9 cellular contexts compared by ENCODE assay signal in genomic region chr12:1575287-1575798, GRCh38. TPM values are rescaled to one million over a fixed set of nuclear protein-coding genes. Genes with fewer than 3 reads are reported as not detected.
DNase-seq lines count a peak whose midpoint lies in the region; ATAC-seq, FAIRE-seq and TF ChIP-seq lines count a peak whose summit lies in the region.
"Had no signal": no experiment of that assay in that cellular context is flagged by ENCODE, and none has a peak within 500 bp of the region (broad histone marks: within the 10 kb centered on the region; RNA-seq: fewer than 3 reads in every experiment).

No MANE protein-coding gene starts in this region.

- no peak for TF ChIP-seq RAD21 in SK-N-SH (IDR thresholded peaks at IDR 0.05; ENCODE audit: low read length)

- H3K4me2 ChIP-seq in SK-N-SH: peak overlapping the region; percentile 77

- H3K9ac ChIP-seq in SK-N-SH: no peak overlapping the region

- H3K4me1 ChIP-seq in SK-N-SH (ENCODE audit: control insufficient read depth in 1 of 2, insufficient read depth in 2 of 2, low read depth in 1 of 2, low read length in 1 of 2): peaks cover 21 to 30% of the 10 kb centered on the region in 2 experiments; a peak in 3 of 4 replicates
- H3K4me1 ChIP-seq in foreskin keratinocyte: no peaks in the 10 kb centered on the region
- H3K4me1 ChIP-seq in pancreas: peaks cover 9 to 23% (median 21%) of the 10 kb centered on the region in 3 donors
- H3K4me1 ChIP-seq in upper lobe of right lung: peaks cover 14% of the 10 kb centered on the region

- H3K4me3 ChIP-seq in SK-N-SH (ENCODE audit: low read depth in 2 of 2, low read length in 1 of 2) (peak overlapping the region in 1 of 2 experiments; percentile 38; a peak in 1 of 4 replicates), pancreas (no peak overlapping the region), upper lobe of right lung (no peak overlapping the region)

- DNase-seq in DMS53 treated with DMSO at 0.1 percent for 48 hours (lab: John Stamatoyannopoulos, UW; ENCODE audit: unreplicated experiment) (peak; percentile 64), SK-N-SH (peak; percentile 48), foreskin keratinocyte (no peak), pancreas (no peak), upper lobe of right lung (no peak), kidney tubule cell (ENCODE audit: low spot score) (no peak), NCI-H1930 (lab: John Stamatoyannopoulos, UW) (no peak)
- DNase-seq: Caco-2 had no signal

- TF ChIP-seq CTCF in SK-N-SH (IDR thresholded peaks at IDR 0.05) (no peak), foreskin keratinocyte (conservative IDR thresholded peaks at IDR 0.05) (no peak), pancreas (IDR thresholded peaks at IDR 0.05) (no peak), upper lobe of right lung (IDR thresholded peaks at IDR 0.05) (no peak)

- ATAC-seq in foreskin keratinocyte (peak; percentile 26), pancreas (peak; percentile 22 to 58 (median 44)), upper lobe of right lung (no peak), GM21786 (IDR thresholded peaks at IDR 0.05; ENCODE audit: unreplicated experiment) (no peak)

- no peak for FAIRE-seq in pancreas (lab: Jason Lieb, UNC)

- POLR2A ChIA-PET in SK-N-SH (lab: Yijun Ruan, JAX): no interaction called here

- no peak overlapping the region for H2AFZ ChIP-seq in SK-N-SH (ENCODE audit: low read depth)

- H3K9me3 ChIP-seq in SK-N-SH: no peaks in the 10 kb centered on the region
- no peaks in the 10 kb centered on the region for H3K9me3 ChIP-seq in pancreas
- no peaks in the 10 kb centered on the region for H3K9me3 ChIP-seq in upper lobe of right lung
- H3K9me3 ChIP-seq: Caco-2 had no signal

- CTCF ChIA-PET in SK-N-SH (lab: Yijun Ruan, JAX): interaction anchor here (1.1 to 12.2 kb wide), 6 partner anchors 8 to 626 kb away, joined by 3 to 268 read pairs (median 5); partner anchors contain the start of gene RAD52

- no peak for TF ChIP-seq EP300 in SK-N-SH (IDR thresholded peaks at IDR 0.05; ENCODE audit: borderline replicate concordance in 1 of 2, low read depth in 1 of 2, low read length in 1 of 2)

- H3K27ac ChIP-seq in SK-N-SH (ENCODE audit: low read depth in 2 of 2, low read length in 1 of 2) (peak overlapping the region in 1 of 2 experiments; percentile 66; a peak in 2 of 4 replicates), foreskin keratinocyte (peak overlapping the region; percentile 10), pancreas (no peak overlapping the region), upper lobe of right lung (no peak overlapping the region)

- no peaks in the 10 kb centered on the region for H3K36me3 ChIP-seq in SK-N-SH (replicated peaks in 1 of 2; ENCODE audit: control insufficient read depth in 1 of 2, insufficient read depth in 2 of 2, low read length in 1 of 2)
- no peaks in the 10 kb centered on the region for H3K36me3 ChIP-seq in pancreas
- H3K36me3 ChIP-seq in upper lobe of right lung: no peaks in the 10 kb centered on the region

- no peaks in the 10 kb centered on the region for H3K9me2 ChIP-seq in SK-N-SH

- H4K20me1 ChIP-seq in SK-N-SH (ENCODE audit: insufficient read depth): peaks cover 17% of the 10 kb centered on the region; the same call in 1 of the 2 replicates

- H3K27me3 ChIP-seq in SK-N-SH (ENCODE audit: insufficient read depth): no peaks in the 10 kb centered on the region
- H3K27me3 ChIP-seq in foreskin keratinocyte: no peaks in the 10 kb centered on the region
- no peaks in the 10 kb centered on the region for H3K27me3 ChIP-seq in pancreas
- no peaks in the 10 kb centered on the region for H3K27me3 ChIP-seq in upper lobe of right lung

- intact Hi-C loops in pancreas (cut with DNase I): no loop called here
- intact Hi-C loops in upper lobe of right lung (cut with DNase I): no loop called here

- 42% methylated on average over 12 of the region's 12 CpGs for WGBS in SK-N-SH (ENCODE audit: low lambda C conversion rate)
- WGBS in pancreas, 2 donors: 26 to 29% methylated on average over 12 of the region's 12 CpGs

- H3F3A ChIP-seq in SK-N-SH (replicated peaks; ENCODE audit: insufficient read depth): peaks cover 36% of the 10 kb centered on the region

- peaks cover 94% of the 10 kb centered on the region for H3K79me2 ChIP-seq in SK-N-SH (ENCODE audit: insufficient read depth)

TF ChIP-seq in SK-N-SH, 30 proteins besides CTCF, POLR2A, EP300 and RAD21:
- no peak for TF ChIP-seq RCOR1 (IDR thresholded peaks at IDR 0.05; ENCODE audit: low read length)
- no peak for TF ChIP-seq POLR2AphosphoS5 (IDR thresholded peaks at IDR 0.05; ENCODE audit: low read depth, low read length)
- TF ChIP-seq CHD2 (IDR thresholded peaks at IDR 0.05; ENCODE audit: low read length, partially characterized antibody): no peak
- no peak for TF ChIP-seq USF1 (IDR thresholded peaks at IDR 0.05; ENCODE audit: borderline replicate concordance, low read depth)
- TF ChIP-seq SIN3A (IDR thresholded peaks at IDR 0.05; ENCODE audit: borderline replicate concordance, low read depth, low read length): no peak
- TF ChIP-seq GATA2 (CRISPR knock-in tag; IDR thresholded peaks at IDR 0.05): 0 out of 2 replicates have a peak, but pooled peaks have one; percentile 19
- no peak for TF ChIP-seq RFX5 (IDR thresholded peaks at IDR 0.05; ENCODE audit: low read length)

RNA-seq across cellular contexts. Expression of gene FBXL14, which starts 19.0 kb away (rescaled TPM):
- polyA plus RNA-seq in SK-N-SH (2012; rRNA removed) (11.3 and 12.8 TPM in 2 replicates), foreskin keratinocyte (1.5 and 2.0 TPM in 2 replicates), pancreas (1 to 10 TPM; 3.2 to 5.0 TPM)
- polyA plus RNA-seq in SK-N-SH (2012; cell fraction: cytosol; rRNA removed): 4.3 and 9.3 TPM in 2 replicates
- 4.7 and 7.0 TPM in 2 replicates for polyA plus RNA-seq in SK-N-SH (2012; cell fraction: nucleus; rRNA removed)
- total RNA-seq in foreskin keratinocyte (5.3 and 5.9 TPM in 2 replicates), pancreas (10 to 100 TPM in 3 of 6 donors, 1 to 10 TPM in 3; 8.1 to 14.2 (median 9.6) TPM), upper lobe of right lung (17.3 TPM)

RNA-seq across cellular contexts. Expression of gene WNT5B, which starts 53.7 kb away (rescaled TPM):
- polyA plus RNA-seq in SK-N-SH (2012; rRNA removed): 29.3 and 29.4 TPM in 2 replicates
- polyA plus RNA-seq in SK-N-SH (2012; cell fraction: cytosol; rRNA removed): 16.5 and 26.4 TPM in 2 replicates
- 30.1 and 32.1 TPM in 2 replicates for polyA plus RNA-seq in SK-N-SH (2012; cell fraction: nucleus; rRNA removed)
- 19.9 and 23.8 TPM in 2 replicates for total RNA-seq in foreskin keratinocyte
- polyA plus RNA-seq in foreskin keratinocyte: 19.2 and 23.6 TPM in 2 replicates
- total RNA-seq in pancreas: 1 to 10 TPM in 2 of 6 donors, under 1 TPM in 4; 0.72 to 2.8 (median 0.92) TPM
- under 1 TPM; 0.72 to 0.85 TPM for polyA plus RNA-seq in pancreas
- total RNA-seq in upper lobe of right lung: 2.3 TPM

Comparison
In these comparisons a context has a peak if more than half of its experiments do, and no peak if none do; other contexts are left out.
1. DNase-seq: peak in DMS53 treated with DMSO at 0.1 percent for 48 hours (single experiment) and SK-N-SH (single experiment); none in foreskin keratinocyte (0 of 2), pancreas (0 of 6), upper lobe of right lung (single experiment), kidney tubule cell (single experiment) and NCI-H1930 (0 of 2).
2. ATAC-seq: peak in foreskin keratinocyte (single experiment) and pancreas (4 of 4); none in upper lobe of right lung (single experiment) and GM21786 (single experiment).